ENCODE assay signal across 1 cellular context in the genomic region with DNA sequence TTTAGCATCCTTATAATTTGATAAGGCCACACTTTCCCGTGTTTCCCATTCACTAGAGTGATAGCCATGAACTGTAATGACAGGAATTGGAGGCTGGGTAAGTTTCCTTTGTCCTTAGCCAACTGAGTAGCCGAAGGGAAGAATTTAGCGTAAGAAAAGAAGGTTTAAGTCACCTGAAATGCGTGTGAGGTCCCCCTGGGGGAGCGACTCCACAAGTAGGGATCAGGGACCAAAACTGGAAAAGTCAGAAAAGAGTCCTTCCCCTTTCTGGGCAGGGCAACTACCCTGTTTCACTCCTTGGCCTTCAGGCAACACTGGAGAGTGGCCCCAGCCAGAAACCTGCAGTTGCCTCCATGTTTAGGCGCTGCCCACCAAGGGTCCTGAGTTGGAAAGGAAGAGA.
TF ChIP-seq lines count a peak whose summit lies in the region.

No MANE protein-coding gene starts in this region.

TF ChIP-seq in H1, 55 proteins besides CTCF, POLR2A, EP300 and RAD21:
- TF ChIP-seq CREB1 (IDR thresholded peaks at IDR 0.05) (no peak), JUN (IDR thresholded peaks at IDR 0.05; ENCODE audit: low read depth, low read length) (no peak), TBP (IDR thresholded peaks at IDR 0.05; ENCODE audit: low read depth, low read length) (no peak), RBBP5 (IDR thresholded peaks at IDR 0.05; ENCODE audit: borderline replicate concordance, low read depth, low read length) (no peak), CTBP2 (IDR thresholded peaks at IDR 0.05; ENCODE audit: borderline replicate concordance, insufficient read depth, insufficient read length, low read length) (no peak), MAFK (IDR thresholded peaks at IDR 0.05; ENCODE audit: low read depth, low read length) (no peak), PHF8 (conservative IDR thresholded peaks at IDR 0.05; ENCODE audit: low read depth, low read length) (no peak), HDAC6 (IDR thresholded peaks at IDR 0.05; ENCODE audit: low read depth, low read length) (no peak), SAP30 (IDR thresholded peaks at IDR 0.05; ENCODE audit: insufficient read depth, insufficient replicate concordance, low read length) (no peak)
- TF ChIP-seq, protein P1, sequence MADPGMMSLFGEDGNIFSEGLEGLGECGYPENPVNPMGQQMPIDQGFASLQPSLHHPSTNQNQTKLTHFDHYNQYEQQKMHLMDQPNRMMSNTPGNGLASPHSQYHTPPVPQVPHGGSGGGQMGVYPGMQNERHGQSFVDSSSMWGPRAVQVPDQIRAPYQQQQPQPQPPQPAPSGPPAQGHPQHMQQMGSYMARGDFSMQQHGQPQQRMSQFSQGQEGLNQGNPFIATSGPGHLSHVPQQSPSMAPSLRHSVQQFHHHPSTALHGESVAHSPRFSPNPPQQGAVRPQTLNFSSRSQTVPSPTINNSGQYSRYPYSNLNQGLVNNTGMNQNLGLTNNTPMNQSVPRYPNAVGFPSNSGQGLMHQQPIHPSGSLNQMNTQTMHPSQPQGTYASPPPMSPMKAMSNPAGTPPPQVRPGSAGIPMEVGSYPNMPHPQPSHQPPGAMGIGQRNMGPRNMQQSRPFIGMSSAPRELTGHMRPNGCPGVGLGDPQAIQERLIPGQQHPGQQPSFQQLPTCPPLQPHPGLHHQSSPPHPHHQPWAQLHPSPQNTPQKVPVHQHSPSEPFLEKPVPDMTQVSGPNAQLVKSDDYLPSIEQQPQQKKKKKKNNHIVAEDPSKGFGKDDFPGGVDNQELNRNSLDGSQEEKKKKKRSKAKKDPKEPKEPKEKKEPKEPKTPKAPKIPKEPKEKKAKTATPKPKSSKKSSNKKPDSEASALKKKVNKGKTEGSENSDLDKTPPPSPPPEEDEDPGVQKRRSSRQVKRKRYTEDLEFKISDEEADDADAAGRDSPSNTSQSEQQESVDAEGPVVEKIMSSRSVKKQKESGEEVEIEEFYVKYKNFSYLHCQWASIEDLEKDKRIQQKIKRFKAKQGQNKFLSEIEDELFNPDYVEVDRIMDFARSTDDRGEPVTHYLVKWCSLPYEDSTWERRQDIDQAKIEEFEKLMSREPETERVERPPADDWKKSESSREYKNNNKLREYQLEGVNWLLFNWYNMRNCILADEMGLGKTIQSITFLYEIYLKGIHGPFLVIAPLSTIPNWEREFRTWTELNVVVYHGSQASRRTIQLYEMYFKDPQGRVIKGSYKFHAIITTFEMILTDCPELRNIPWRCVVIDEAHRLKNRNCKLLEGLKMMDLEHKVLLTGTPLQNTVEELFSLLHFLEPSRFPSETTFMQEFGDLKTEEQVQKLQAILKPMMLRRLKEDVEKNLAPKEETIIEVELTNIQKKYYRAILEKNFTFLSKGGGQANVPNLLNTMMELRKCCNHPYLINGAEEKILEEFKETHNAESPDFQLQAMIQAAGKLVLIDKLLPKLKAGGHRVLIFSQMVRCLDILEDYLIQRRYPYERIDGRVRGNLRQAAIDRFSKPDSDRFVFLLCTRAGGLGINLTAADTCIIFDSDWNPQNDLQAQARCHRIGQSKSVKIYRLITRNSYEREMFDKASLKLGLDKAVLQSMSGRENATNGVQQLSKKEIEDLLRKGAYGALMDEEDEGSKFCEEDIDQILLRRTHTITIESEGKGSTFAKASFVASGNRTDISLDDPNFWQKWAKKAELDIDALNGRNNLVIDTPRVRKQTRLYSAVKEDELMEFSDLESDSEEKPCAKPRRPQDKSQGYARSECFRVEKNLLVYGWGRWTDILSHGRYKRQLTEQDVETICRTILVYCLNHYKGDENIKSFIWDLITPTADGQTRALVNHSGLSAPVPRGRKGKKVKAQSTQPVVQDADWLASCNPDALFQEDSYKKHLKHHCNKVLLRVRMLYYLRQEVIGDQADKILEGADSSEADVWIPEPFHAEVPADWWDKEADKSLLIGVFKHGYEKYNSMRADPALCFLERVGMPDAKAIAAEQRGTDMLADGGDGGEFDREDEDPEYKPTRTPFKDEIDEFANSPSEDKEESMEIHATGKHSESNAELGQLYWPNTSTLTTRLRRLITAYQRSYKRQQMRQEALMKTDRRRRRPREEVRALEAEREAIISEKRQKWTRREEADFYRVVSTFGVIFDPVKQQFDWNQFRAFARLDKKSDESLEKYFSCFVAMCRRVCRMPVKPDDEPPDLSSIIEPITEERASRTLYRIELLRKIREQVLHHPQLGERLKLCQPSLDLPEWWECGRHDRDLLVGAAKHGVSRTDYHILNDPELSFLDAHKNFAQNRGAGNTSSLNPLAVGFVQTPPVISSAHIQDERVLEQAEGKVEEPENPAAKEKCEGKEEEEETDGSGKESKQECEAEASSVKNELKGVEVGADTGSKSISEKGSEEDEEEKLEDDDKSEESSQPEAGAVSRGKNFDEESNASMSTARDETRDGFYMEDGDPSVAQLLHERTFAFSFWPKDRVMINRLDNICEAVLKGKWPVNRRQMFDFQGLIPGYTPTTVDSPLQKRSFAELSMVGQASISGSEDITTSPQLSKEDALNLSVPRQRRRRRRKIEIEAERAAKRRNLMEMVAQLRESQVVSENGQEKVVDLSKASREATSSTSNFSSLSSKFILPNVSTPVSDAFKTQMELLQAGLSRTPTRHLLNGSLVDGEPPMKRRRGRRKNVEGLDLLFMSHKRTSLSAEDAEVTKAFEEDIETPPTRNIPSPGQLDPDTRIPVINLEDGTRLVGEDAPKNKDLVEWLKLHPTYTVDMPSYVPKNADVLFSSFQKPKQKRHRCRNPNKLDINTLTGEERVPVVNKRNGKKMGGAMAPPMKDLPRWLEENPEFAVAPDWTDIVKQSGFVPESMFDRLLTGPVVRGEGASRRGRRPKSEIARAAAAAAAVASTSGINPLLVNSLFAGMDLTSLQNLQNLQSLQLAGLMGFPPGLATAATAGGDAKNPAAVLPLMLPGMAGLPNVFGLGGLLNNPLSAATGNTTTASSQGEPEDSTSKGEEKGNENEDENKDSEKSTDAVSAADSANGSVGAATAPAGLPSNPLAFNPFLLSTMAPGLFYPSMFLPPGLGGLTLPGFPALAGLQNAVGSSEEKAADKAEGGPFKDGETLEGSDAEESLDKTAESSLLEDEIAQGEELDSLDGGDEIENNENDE (IDR thresholded peaks at IDR 0.05; ENCODE audit: insufficient replicate concordance, low read length) = no peak
- TF ChIP-seq, protein P2, sequence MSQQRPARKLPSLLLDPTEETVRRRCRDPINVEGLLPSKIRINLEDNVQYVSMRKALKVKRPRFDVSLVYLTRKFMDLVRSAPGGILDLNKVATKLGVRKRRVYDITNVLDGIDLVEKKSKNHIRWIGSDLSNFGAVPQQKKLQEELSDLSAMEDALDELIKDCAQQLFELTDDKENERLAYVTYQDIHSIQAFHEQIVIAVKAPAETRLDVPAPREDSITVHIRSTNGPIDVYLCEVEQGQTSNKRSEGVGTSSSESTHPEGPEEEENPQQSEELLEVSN (IDR thresholded peaks at IDR 0.05) = no peak
